ENCODE assay signal across 10 cellular contexts in the genomic region with DNA sequence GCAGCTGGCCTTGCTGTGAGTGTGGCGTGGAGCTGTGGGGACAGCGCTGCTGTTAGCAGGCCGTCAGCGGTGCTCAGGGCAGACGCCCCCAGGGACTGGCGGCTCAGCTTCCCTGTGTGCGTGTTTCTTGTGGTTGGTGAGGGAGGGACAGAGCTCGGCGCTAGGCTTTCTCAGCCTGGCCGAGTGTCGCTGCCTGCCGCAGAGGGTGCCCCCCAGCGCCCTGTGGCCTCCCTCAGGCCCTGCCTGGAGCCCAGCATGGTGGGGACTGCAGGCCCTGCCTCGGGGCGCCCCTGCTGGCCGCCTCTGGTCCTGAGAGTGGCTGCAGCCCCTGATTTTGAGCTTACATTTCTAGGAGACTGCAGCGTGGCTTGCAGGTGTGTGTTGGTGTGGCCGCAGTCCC. TPM values are rescaled to one million over a fixed set of nuclear protein-coding genes. Genes with fewer than 3 reads are reported as not detected.
DNase-seq lines count a peak whose midpoint lies in the region; ATAC-seq and TF ChIP-seq lines count a peak whose summit lies in the region.
"Had no signal": no experiment of that assay in that cellular context is flagged by ENCODE, and none has a peak within 500 bp of the region (broad histone marks: within the 10 kb centered on the region; RNA-seq: fewer than 3 reads in every experiment).

No MANE protein-coding gene starts in this region.

- H3K9ac ChIP-seq in neuronal stem cell (ENCODE audit: low read depth, low read length, poor library complexity): peak overlapping the region; percentile 76

- H2BK120ac ChIP-seq in neuronal stem cell (ENCODE audit: low read depth, low read length): no peak overlapping the region

- no peak overlapping the region for H3K4me2 ChIP-seq in neuronal stem cell (ENCODE audit: insufficient read depth, low read length, poor library complexity, severe bottlenecking)

- H3K27me3 Mint-ChIP-seq in chondrocyte (ENCODE audit: low read depth): no peaks in the 10 kb centered on the region

- no peak overlapping the region for H2BK12ac ChIP-seq in neuronal stem cell (ENCODE audit: low read length)

- H3K4me1 Mint-ChIP-seq in chondrocyte (ENCODE audit: low read depth): peaks cover 7% of the 10 kb centered on the region

- no peak overlapping the region for H4K8ac ChIP-seq in neuronal stem cell (ENCODE audit: low read depth, low read length)

- no peak overlapping the region for H2BK5ac ChIP-seq in neuronal stem cell (ENCODE audit: low read length)

- WGBS in neuronal stem cell (ENCODE audit: extremely low coverage in 2 of 2, insufficient read length in 2 of 2, insufficient replicate concordance in 1 of 2), 2 donors: no CpG with 5 or more reads among the region's 18 CpGs

- H3K27me3 ChIP-seq in neuronal stem cell (ENCODE audit: control insufficient read depth in 3 of 3, insufficient read depth in 3 of 3, low read depth in 1 of 3, low read length in 3 of 3) (no peaks in the 10 kb centered on the region), breast epithelium (no peaks in the 10 kb centered on the region)

- no peak overlapping the region for H2AK5ac ChIP-seq in neuronal stem cell (ENCODE audit: low read depth, low read length)

- no peaks in the 10 kb centered on the region for H3K9me3 Mint-ChIP-seq in chondrocyte (ENCODE audit: low read depth)
- H3K9me3 Mint-ChIP-seq: activated T-helper 1 cell treated with anti-CD3 and anti-CD28 coated beads, Interleukin-12 subunit alpha, Interleukin-12 subunit beta, Interleukin-2, Interleukin-4 antibody, amounts not matched to agents 30 ng/mL and 10 ng/mL and 1 ng/mL, durations not matched to agents 14 hours and 24 hours and 36 hours had no signal

- H3K23ac ChIP-seq in neuronal stem cell (ENCODE audit: low read depth, low read length, poor library complexity): peak overlapping the region; percentile 68

- DNase-seq in chondrocyte (ENCODE audit: low spot score): no peak
- DNase-seq in neuronal stem cell (ENCODE audit: low spot score): peak; percentile 30
- DNase-seq in breast epithelium (ENCODE audit: low spot score in 2 of 2): no peak
- DNase-seq in stimulated activated CD4-positive, alpha-beta T cell treated with anti-CD3 and anti-CD28 coated beads, Interleukin-12 subunit alpha, Interleukin-12 subunit beta, amount 100 ng/mL, for 4 hours: no peak
- DNase-seq: T-helper 2 cell had no signal

- no peak overlapping the region for H3K4me3 Mint-ChIP-seq in chondrocyte (ENCODE audit: unreplicated experiment)
- H3K4me3 Mint-ChIP-seq: activated T-helper 1 cell treated with anti-CD3 and anti-CD28 coated beads, Interleukin-12 subunit alpha, Interleukin-12 subunit beta, Interleukin-2, Interleukin-4 antibody, amounts not matched to agents 30 ng/mL and 10 ng/mL and 1 ng/mL, durations not matched to agents 14 hours and 24 hours and 36 hours had no signal

- H3K4me3 ChIP-seq in neuronal stem cell (ENCODE audit: low read length in 2 of 2) (no peak overlapping the region), breast epithelium (no peak overlapping the region)

- H3K14ac ChIP-seq in neuronal stem cell (ENCODE audit: low read length): no peak overlapping the region

- H2BK15ac ChIP-seq in neuronal stem cell (ENCODE audit: low read length): no peak overlapping the region

- H3K4me1 ChIP-seq in neuronal stem cell (ENCODE audit: control insufficient read depth in 2 of 2, insufficient read depth in 1 of 2, low read depth in 1 of 2, low read length in 2 of 2) (peaks cover 0 to 7% of the 10 kb centered on the region in 2 donors), breast epithelium (no peaks in the 10 kb centered on the region)

- no peak for ATAC-seq in GM21360 (IDR thresholded peaks at IDR 0.05; ENCODE audit: unreplicated experiment)

- no peak overlapping the region for H4K91ac ChIP-seq in neuronal stem cell (ENCODE audit: low read depth, low read length, poor library complexity)

- H2AFZ ChIP-seq in neuronal stem cell (ENCODE audit: low read length): no peak overlapping the region

- intact Hi-C loops in breast epithelium (cut with DNase I; ENCODE audit: low total_unique reads): no loop called here

- H3K18ac ChIP-seq in neuronal stem cell (ENCODE audit: low read length): peak overlapping the region; percentile 84

- TF ChIP-seq CTCF in GM12872 (IDR thresholded peaks at IDR 0.05; ENCODE audit: insufficient read depth, low read depth, low read length) (peak; percentile 51), LNCAP (IDR thresholded peaks at IDR 0.05) (peak; percentile 34; the same call in 1 of the 2 replicates), chondrocyte (IDR thresholded peaks at IDR 0.05) (peak; percentile 66), breast epithelium (IDR thresholded peaks at IDR 0.05) (no peak)

- H3K36me3 ChIP-seq in neuronal stem cell (replicated peaks in 1 of 2; ENCODE audit: control insufficient read depth in 2 of 2, insufficient read depth in 2 of 2, low read length in 2 of 2) (peaks cover 37 to 87% of the 10 kb centered on the region in 2 donors), breast epithelium (no peaks in the 10 kb centered on the region)

- peak overlapping the region; percentile 51 for H3K27ac ChIP-seq in neuronal stem cell (replicated peaks; ENCODE audit: low read length)
- H3K27ac ChIP-seq in breast epithelium: no peak overlapping the region
- H3K27ac ChIP-seq: HL-60 had no signal

- peaks cover 32% of the 10 kb centered on the region for H3K79me1 ChIP-seq in neuronal stem cell (ENCODE audit: low read depth, low read length)

- H3K9me3 ChIP-seq in neuronal stem cell (replicated peaks in 1 of 2; ENCODE audit: control insufficient read depth in 2 of 2, insufficient read depth in 1 of 2, low read depth in 1 of 2, low read length in 2 of 2) (peaks cover 0 to 3% of the 10 kb centered on the region in 2 donors), breast epithelium (no peaks in the 10 kb centered on the region)

- H3K36me3 Mint-ChIP-seq in chondrocyte (ENCODE audit: low read depth): peaks cover 4% of the 10 kb centered on the region

- TF ChIP-seq POLR2A in breast epithelium (IDR thresholded peaks at IDR 0.05): no peak

- H3K4ac ChIP-seq in neuronal stem cell (ENCODE audit: low read length): no peak overlapping the region

- H3K27ac Mint-ChIP-seq in chondrocyte (ENCODE audit: unreplicated experiment): no peak overlapping the region
- H3K27ac Mint-ChIP-seq: activated T-helper 1 cell treated with anti-CD3 and anti-CD28 coated beads, Interleukin-12 subunit alpha, Interleukin-12 subunit beta, Interleukin-2, Interleukin-4 antibody, amounts not matched to agents 30 ng/mL and 10 ng/mL and 1 ng/mL, durations not matched to agents 14 hours and 24 hours and 36 hours had no signal

RNA-seq across cellular contexts. Expression of a gene that starts 35.5 kb away (rescaled TPM):
- 24.0 to 26.2 TPM (median 24.9 TPM) in 3 replicates for total RNA-seq in chondrocyte
- 38.2 TPM for polyA plus RNA-seq in neuronal stem cell (2013, experiment 1 of 2)
- polyA plus RNA-seq in neuronal stem cell (2013, experiment 2 of 2): 38.1 TPM
- total RNA-seq in breast epithelium: 10 to 100 TPM in 1 of 3 donors, 1 to 10 TPM in 2; 7.7 to 10.2 (median 8.0) TPM

RNA-seq across cellular contexts. Expression of a gene that starts 36.9 kb away (rescaled TPM):
- 36.6 to 45.4 TPM (median 42.4 TPM) in 3 replicates for total RNA-seq in chondrocyte
- 94.6 TPM for polyA plus RNA-seq in neuronal stem cell (2013, experiment 1 of 2)
- 92.1 TPM for polyA plus RNA-seq in neuronal stem cell (2013, experiment 2 of 2)
- 10 to 100 TPM; 44.6 to 52.8 (median 47.4) TPM for total RNA-seq in breast epithelium

RNA-seq across cellular contexts. Expression of a gene that starts 37.4 kb away (rescaled TPM):
- total RNA-seq in chondrocyte (71.2 to 81.5 TPM (median 74.9 TPM) in 3 replicates), breast epithelium (10 to 100 TPM; 32.6 to 38.0 (median 33.3) TPM)
- polyA plus RNA-seq in neuronal stem cell (2013, experiment 1 of 2): 117 TPM
- 115 TPM for polyA plus RNA-seq in neuronal stem cell (2013, experiment 2 of 2)

RNA-seq across cellular contexts. Expression of a gene that starts 47.8 kb away (rescaled TPM):
- total RNA-seq in chondrocyte (139 to 157 TPM (median 144 TPM) in 3 replicates), breast epithelium (10 to 100 TPM; 53.6 to 68.5 (median 54.0) TPM)
- polyA plus RNA-seq in neuronal stem cell (2013, experiment 1 of 2): 60.6 TPM
- polyA plus RNA-seq in neuronal stem cell (2013, experiment 2 of 2): 60.3 TPM

RNA-seq across cellular contexts. Expression of a gene that starts 49.9 kb away (rescaled TPM):
- 10.2 to 18.8 TPM (median 10.8 TPM) in 3 replicates for total RNA-seq in chondrocyte
- 10.1 TPM for polyA plus RNA-seq in neuronal stem cell (2013, experiment 1 of 2)
- 9.2 TPM for polyA plus RNA-seq in neuronal stem cell (2013, experiment 2 of 2)
- total RNA-seq in breast epithelium: 1 to 10 TPM in 2 of 3 donors, not detected in 1; 2.5 to 3.9 TPM

Comparison
In these comparisons a context has a peak if more than half of its experiments do, and no peak if none do; other contexts are left out.
1. CTCF ChIP-seq: peak in GM12872 (single experiment), LNCAP (single experiment) and chondrocyte (single experiment); none in breast epithelium (0 of 3).